ENCODE assay signal across 12 cellular contexts in genomic region chr5:125274938-125275759, GRCh38.
DNase-seq lines count a peak whose midpoint lies in the region; ATAC-seq and TF ChIP-seq lines count a peak whose summit lies in the region.
"Had no signal": no experiment of that assay in that cellular context is flagged by ENCODE, and none has a peak within 500 bp of the region (broad histone marks: within the 10 kb centered on the region; RNA-seq: fewer than 3 reads in every experiment).

No MANE protein-coding gene starts in this region.

- H4K20me1 ChIP-seq in smooth muscle cell (ENCODE audit: low read depth) = no peaks in the 10 kb centered on the region

- in situ Hi-C loops in Panc1 (cut with HindIII; ENCODE audit: low pct_unique_long_range_greater_than_20kb, low sequenced_read_pairs) = no loop called here

- no peak overlapping the region for H2AFZ ChIP-seq in smooth muscle cell (ENCODE audit: low read depth)

- 14% methylated on average over 1 of the region's 1 CpG for WGBS in smooth muscle cell (ENCODE audit: low lambda C conversion rate)

- no peaks in the 10 kb centered on the region for H3F3A ChIP-seq in smooth muscle cell (ENCODE audit: low read depth)

- POLR2A ChIA-PET in Panc1 (lab: Charles Lee) = interaction anchor here (0.6 kb wide), 1 partner anchor 33 kb away, joined by 5 read pairs; no protein-coding TSS in a partner anchor

- H3K4me2 ChIP-seq in smooth muscle cell = peak overlapping the region; percentile 50

- ATAC-seq in Panc1 (no peak), GM19397 (IDR thresholded peaks at IDR 0.05; ENCODE audit: unreplicated experiment) (no peak)

- H3K9me3 ChIP-seq in cardiac muscle cell (ENCODE audit: low read depth) (no peaks in the 10 kb centered on the region), Panc1 (ENCODE audit: control insufficient read depth, insufficient read depth, low read depth, low read length) (no peaks in the 10 kb centered on the region), smooth muscle cell (replicated peaks; ENCODE audit: low read depth) (no peaks in the 10 kb centered on the region)
- H3K9me3 ChIP-seq: breast epithelium, vagina had no signal

- DNase-seq in cardiac muscle cell (ENCODE audit: low read depth in 1 of 2, low spot score in 1 of 2) = no peak
- DNase-seq in cardiac septum (ENCODE audit: low spot score) = no peak
- no peak for DNase-seq in Panc1 (ENCODE audit: low read depth, low spot score)
- DNase-seq in foreskin melanocyte = peak; percentile 51
- no peak for DNase-seq in smooth muscle cell (lab: John Stamatoyannopoulos, UW; ENCODE audit: unreplicated experiment)
- DNase-seq in NCI-H1105 (lab: John Stamatoyannopoulos, UW) = no peak
- no peak for DNase-seq in activated CD4-positive, alpha-beta T cell treated with anti-CD3 and anti-CD28 coated beads, Interleukin-2, amount 50 U/mL, for 48 hours
- DNase-seq: immature natural killer cell, KG1 had no signal

- no peak overlapping the region for H3K9ac ChIP-seq in smooth muscle cell (ENCODE audit: low read depth)

- H3K4me1 ChIP-seq in cardiac muscle cell (ENCODE audit: low read depth) = peaks cover 14% of the 10 kb centered on the region
- peaks cover 18% of the 10 kb centered on the region; the same call in 1 of the 2 replicates for H3K4me1 ChIP-seq in Panc1 (ENCODE audit: control insufficient read depth, insufficient read depth, low read length)
- peaks cover 10% of the 10 kb centered on the region for H3K4me1 ChIP-seq in smooth muscle cell (ENCODE audit: low read depth)
- H3K4me1 ChIP-seq: breast epithelium, vagina had no signal

- intact Hi-C loops in cardiac septum (cut with DNase I) = no loop called here
- intact Hi-C loops in Panc1 (cut with micrococcal nuclease; ENCODE audit: unreplicated experiment) = no loop called here

- CTCF ChIA-PET in Panc1 (lab: Charles Lee) = no interaction called here

- no peaks in the 10 kb centered on the region for H3K36me3 ChIP-seq in cardiac muscle cell
- H3K36me3 ChIP-seq in Panc1 (ENCODE audit: control insufficient read depth, insufficient read depth, low read length) = no peaks in the 10 kb centered on the region
- H3K36me3 ChIP-seq in smooth muscle cell (ENCODE audit: low read depth) = no peaks in the 10 kb centered on the region
- H3K36me3 ChIP-seq: breast epithelium, vagina had no signal

- BruUV-seq in Panc1 (replicated peaks; lab: Mats Ljungman, UMichigan) = no TSS peak

- TF ChIP-seq CTCF in cardiac muscle cell (IDR thresholded peaks at IDR 0.05; ENCODE audit: low read depth, low read length) = no peak
- no peak for TF ChIP-seq CTCF in Panc1 (IDR thresholded peaks at IDR 0.05)
- no peak for TF ChIP-seq CTCF in smooth muscle cell (IDR thresholded peaks at IDR 0.05; ENCODE audit: borderline replicate concordance, insufficient read depth, poor library complexity, severe bottlenecking)

- H3K4me3 ChIP-seq in cardiac muscle cell (no peak overlapping the region), Panc1 (ENCODE audit: low read depth in 2 of 2, low read length in 2 of 2) (no peak overlapping the region), smooth muscle cell (no peak overlapping the region)
- H3K4me3 ChIP-seq: breast epithelium, vagina had no signal

- H3K79me2 ChIP-seq in smooth muscle cell (ENCODE audit: low read depth) = no peaks in the 10 kb centered on the region

- H3K27me3 ChIP-seq in cardiac muscle cell (no peaks in the 10 kb centered on the region), Panc1 (ENCODE audit: control insufficient read depth, insufficient read depth, low read length) (no peaks in the 10 kb centered on the region), smooth muscle cell (ENCODE audit: low read depth) (peaks cover 4% of the 10 kb centered on the region)
- H3K27me3 ChIP-seq: breast epithelium, vagina had no signal

- H3K27ac ChIP-seq in cardiac muscle cell (peak overlapping the region; percentile 12), Panc1 (ENCODE audit: low read length) (peak overlapping the region; percentile 67), smooth muscle cell (ENCODE audit: low read depth) (no peak overlapping the region)
- H3K27ac ChIP-seq: breast epithelium, vagina had no signal
